In genomic region chr10:110300486-110300986, GRCh38 we compare ENCODE assay signal across 16 cellular contexts. TPM values are rescaled to one million over a fixed set of nuclear protein-coding genes. Genes with fewer than 3 reads are reported as not detected.
DNase-seq lines count a peak whose midpoint lies in the region; ATAC-seq and TF ChIP-seq lines count a peak whose summit lies in the region.
"Had no signal": no experiment of that assay in that cellular context is flagged by ENCODE, and none has a peak within 500 bp of the region (broad histone marks: within the 10 kb centered on the region; RNA-seq: fewer than 3 reads in every experiment).

No MANE protein-coding gene starts in this region.

- ATAC-seq in Right ventricle myocardium inferior, result no peak
- no peak for ATAC-seq in PC-3
- no peak for ATAC-seq in natural killer cell treated with Interleukin-12 subunit alpha and Interleukin-12 subunit beta and Interleukin-15 and Interleukin-18, amount 100 ng/mL, for 72 hours

- H3K9me3 ChIP-seq in left ventricle myocardium inferior (replicated peaks) (no peaks in the 10 kb centered on the region), Loucy (ENCODE audit: insufficient read depth, low read depth, low read length) (no peaks in the 10 kb centered on the region), endocrine pancreas (ENCODE audit: control insufficient read depth, low read length) (no peaks in the 10 kb centered on the region), PC-3 (ENCODE audit: low read length) (no peaks in the 10 kb centered on the region)
- H3K9me3 ChIP-seq: esophagus muscularis mucosa, sigmoid colon, vagina had no signal

- POLR2A ChIA-PET in PC-3 (lab: Charles Lee; ENCODE audit: unreplicated experiment), result no interaction called here

- peaks cover 38% of the 10 kb centered on the region for H3K36me3 Mint-ChIP-seq in type B pancreatic cell
- H3K36me3 Mint-ChIP-seq in natural killer cell treated with Interleukin-12 subunit alpha and Interleukin-12 subunit beta and Interleukin-15 and Interleukin-18, amount 100 ng/mL, for 72 hours, result peaks cover 54% of the 10 kb centered on the region

- intact Hi-C loops in left ventricle myocardium inferior (cut with micrococcal nuclease) (no loop called here), Right ventricle myocardium inferior (cut with DNase I) (loop anchor here (10.0 kb wide), 1 partner anchor 614 kb away; the partner anchor contains the start of genes BBIP1 and SHOC2), PC-3 (cut with micrococcal nuclease) (no loop called here)

- H3K4me1 Mint-ChIP-seq in type B pancreatic cell (ENCODE audit: unreplicated experiment), result peaks cover 30% of the 10 kb centered on the region
- H3K4me1 Mint-ChIP-seq in natural killer cell treated with Interleukin-12 subunit alpha and Interleukin-12 subunit beta and Interleukin-15 and Interleukin-18, amount 100 ng/mL, for 72 hours (ENCODE audit: low read depth in 2 of 2), result peaks cover 29 to 42% of the 10 kb centered on the region in 2 donors

- TF ChIP-seq CTCF in left ventricle myocardium inferior (IDR thresholded peaks at IDR 0.05; ENCODE audit: borderline replicate concordance) (no peak), Loucy (conservative IDR thresholded peaks at IDR 0.05; ENCODE audit: low read length) (no peak), type B pancreatic cell (conservative IDR thresholded peaks at IDR 0.05) (no peak), PC-3 (conservative IDR thresholded peaks at IDR 0.05; ENCODE audit: low read depth, low read length) (no peak)

- peaks cover 72% of the 10 kb centered on the region for H4K20me1 ChIP-seq in Loucy (ENCODE audit: insufficient read depth, low read length, poor library complexity, severe bottlenecking)
- H4K20me1 ChIP-seq in PC-3 (ENCODE audit: low read length), result peaks cover 49% of the 10 kb centered on the region

- H3K4me2 ChIP-seq in Loucy (ENCODE audit: low read depth, low read length, poor library complexity, severe bottlenecking) (peak overlapping the region; percentile 90), PC-3 (ENCODE audit: low read length) (no peak overlapping the region)

- H3K36me3 ChIP-seq in left ventricle myocardium inferior, result peaks cover 66% of the 10 kb centered on the region
- H3K36me3 ChIP-seq in Loucy (ENCODE audit: insufficient read depth, low read length), result peaks cover 58% of the 10 kb centered on the region
- no peaks in the 10 kb centered on the region for H3K36me3 ChIP-seq in endocrine pancreas (ENCODE audit: control insufficient read depth, insufficient read depth, low read length)
- H3K36me3 ChIP-seq in PC-3 (ENCODE audit: low read depth, low read length), result peaks cover 73% of the 10 kb centered on the region

- H3K79me2 ChIP-seq in Loucy (ENCODE audit: insufficient read depth, low read length) (peaks cover 80% of the 10 kb centered on the region), PC-3 (ENCODE audit: low read length) (peaks cover 57% of the 10 kb centered on the region)

- no peaks in the 10 kb centered on the region for H3K9me2 ChIP-seq in Loucy (replicated peaks; ENCODE audit: low read depth, low read length)
- no peaks in the 10 kb centered on the region for H3K9me2 ChIP-seq in PC-3 (replicated peaks; ENCODE audit: low read length)

- CTCF ChIA-PET in PC-3 (lab: Charles Lee), result no interaction called here

- no peaks in the 10 kb centered on the region for H3K27me3 ChIP-seq in left ventricle myocardium inferior (ENCODE audit: low read depth)
- no peaks in the 10 kb centered on the region for H3K27me3 ChIP-seq in Loucy (ENCODE audit: insufficient read depth, low read length, poor library complexity, severe bottlenecking)
- no peaks in the 10 kb centered on the region for H3K27me3 ChIP-seq in endocrine pancreas (ENCODE audit: control insufficient read depth, insufficient read depth, low read length)
- H3K27me3 ChIP-seq in PC-3 (ENCODE audit: low read length), result no peaks in the 10 kb centered on the region
- H3K27me3 ChIP-seq: esophagus muscularis mucosa, sigmoid colon, vagina had no signal

- no peak overlapping the region for H2AFZ ChIP-seq in Loucy (ENCODE audit: low read length)
- H2AFZ ChIP-seq in PC-3 (ENCODE audit: low read length), result no peak overlapping the region

- H3K4me3 ChIP-seq in left ventricle myocardium inferior (no peak overlapping the region), Loucy (ENCODE audit: low read length, poor library complexity, severe bottlenecking) (peak overlapping the region; percentile 94), endocrine pancreas (ENCODE audit: control insufficient read depth, insufficient read depth, low read length) (peak overlapping the region; percentile 41), PC-3 (ENCODE audit: low read length) (no peak overlapping the region)
- H3K4me3 ChIP-seq: esophagus muscularis mucosa, sigmoid colon, vagina had no signal

- H3K27ac Mint-ChIP-seq in type B pancreatic cell, result no peak overlapping the region
- no peak overlapping the region for H3K27ac Mint-ChIP-seq in natural killer cell treated with Interleukin-12 subunit alpha and Interleukin-12 subunit beta and Interleukin-15 and Interleukin-18, amount 100 ng/mL, for 72 hours

- peaks cover 3% of the 10 kb centered on the region for H3K27me3 Mint-ChIP-seq in type B pancreatic cell
- no peaks in the 10 kb centered on the region for H3K27me3 Mint-ChIP-seq in natural killer cell treated with Interleukin-12 subunit alpha and Interleukin-12 subunit beta and Interleukin-15 and Interleukin-18, amount 100 ng/mL, for 72 hours

- no peaks in the 10 kb centered on the region for H3K9me3 Mint-ChIP-seq in type B pancreatic cell
- H3K9me3 Mint-ChIP-seq in natural killer cell treated with Interleukin-12 subunit alpha and Interleukin-12 subunit beta and Interleukin-15 and Interleukin-18, amount 100 ng/mL, for 72 hours, result no peaks in the 10 kb centered on the region

- no peak for DNase-seq in left ventricle myocardium inferior
- no peak for DNase-seq in Right ventricle myocardium inferior (ENCODE audit: missing footprints)
- no peak for DNase-seq in type B pancreatic cell (ENCODE audit: extremely low spot score, unreplicated experiment)
- no peak for DNase-seq in PC-3
- DNase-seq in natural killer cell treated with Interleukin-12 subunit alpha and Interleukin-12 subunit beta and Interleukin-15 and Interleukin-18, amount 100 ng/mL, for 72 hours (ENCODE audit: low spot score), result no peak
- DNase-seq: activated CD4-positive, CD25-positive, alpha-beta regulatory T cell treated with anti-CD3 and anti-CD28 coated beads, Interleukin-2, amount 50 U/mL, for 72 hours; central memory CD4-positive, alpha-beta T cell; Karpas-422; NCI-H1105; NCI-H524 treated with DMSO at 0.1 percent for 48 hours; sigmoid colon; T-helper 9 cell had no signal

- H3K27ac ChIP-seq in left ventricle myocardium inferior (replicated peaks) (peak overlapping the region; percentile 20), PC-3 (ENCODE audit: low read length) (no peak overlapping the region)
- H3K27ac ChIP-seq: sigmoid colon, vagina had no signal

- no TSS peak for BruUV-seq in PC-3 (replicated peaks; lab: Mats Ljungman, UMichigan)

- H3K9ac ChIP-seq in Loucy (ENCODE audit: low read depth, low read length, poor library complexity, severe bottlenecking), result peak overlapping the region; percentile 94
- peak overlapping the region; percentile 33 for H3K9ac ChIP-seq in endocrine pancreas (ENCODE audit: control insufficient read depth, insufficient read depth, low read length)
- H3K9ac ChIP-seq in PC-3 (ENCODE audit: low read length), result no peak overlapping the region

- peaks cover 94% of the 10 kb centered on the region for H3K4me1 ChIP-seq in left ventricle myocardium inferior
- peaks cover 55% of the 10 kb centered on the region for H3K4me1 ChIP-seq in Loucy (ENCODE audit: insufficient read depth, low read length, poor library complexity, severe bottlenecking)
- H3K4me1 ChIP-seq in endocrine pancreas (ENCODE audit: control insufficient read depth, insufficient read depth, low read length), result peaks cover 23% of the 10 kb centered on the region
- peaks cover 35% of the 10 kb centered on the region for H3K4me1 ChIP-seq in PC-3 (ENCODE audit: insufficient read depth, low read length)

- H3K4me3 Mint-ChIP-seq in type B pancreatic cell, result peak overlapping the region; percentile 16
- no peak overlapping the region for H3K4me3 Mint-ChIP-seq in natural killer cell treated with Interleukin-12 subunit alpha and Interleukin-12 subunit beta and Interleukin-15 and Interleukin-18, amount 100 ng/mL, for 72 hours

- H3F3A ChIP-seq in Loucy (ENCODE audit: low read depth) (no peaks in the 10 kb centered on the region), PC-3 (ENCODE audit: low read length, unreplicated experiment) (no peaks in the 10 kb centered on the region)

RNA-seq across cellular contexts. Expression of gene SMNDC1, which starts 4.2 kb away (rescaled TPM):
- 24.1 TPM for total RNA-seq in left ventricle myocardium inferior
- 27.6 TPM for total RNA-seq in Right ventricle myocardium inferior
- 35.4 TPM in 2 replicates for total RNA-seq in type B pancreatic cell (ENCODE audit: low replicate concordance)
- total RNA-seq in PC-3 (2014; rRNA removed), result 16.3 and 18.4 TPM in 2 replicates
- total RNA-seq in natural killer cell treated with Interleukin-12 subunit alpha and Interleukin-12 subunit beta and Interleukin-15 and Interleukin-18, amount 100 ng/mL, for 72 hours, result 10 to 100 TPM; 39.7 to 41.8 TPM

Comparison
In these comparisons a context has a peak if more than half of its experiments do, and no peak if none do; other contexts are left out.
1. H3K4me3 ChIP-seq: peak in Loucy (single experiment) and endocrine pancreas (single experiment); none in left ventricle myocardium inferior (single experiment) and PC-3 (single experiment).